8 cellular contexts compared by ENCODE assay signal in the genomic region with DNA sequence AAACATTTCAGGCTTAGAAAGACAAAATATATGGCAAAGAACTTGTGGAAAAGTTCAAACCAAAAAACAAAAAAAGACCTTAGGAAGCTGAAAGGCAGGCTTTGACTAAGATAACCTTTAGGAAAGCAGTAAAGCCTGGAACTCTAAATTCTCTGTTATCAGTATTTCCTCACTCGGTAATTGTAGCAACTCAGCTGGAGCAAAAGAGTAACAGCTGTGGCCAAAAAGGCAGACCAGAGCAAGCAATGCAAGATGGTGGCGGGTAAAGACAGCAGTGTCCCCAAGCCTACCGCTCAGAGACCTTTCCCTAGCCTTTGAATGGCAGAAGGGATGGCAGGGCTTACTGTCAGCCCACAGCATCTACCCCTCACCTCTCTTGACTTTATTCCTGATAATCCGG.
"Had no signal": no experiment of that assay in that cellular context is flagged by ENCODE, and none has a peak within 500 bp of the region (broad histone marks: within the 10 kb centered on the region; RNA-seq: fewer than 3 reads in every experiment).

No MANE protein-coding gene starts in this region.

- H3K27ac ChIP-seq: KMS-11 had no signal

- H3K4me2 ChIP-seq: KMS-11 had no signal

- DNase-seq: GOT3, H9, HCEC 1CT, IMR-90, KBM-7 had no signal

- FAIRE-seq: H54, HTR-8/SVneo had no signal

- H3K9ac ChIP-seq: KMS-11 had no signal

- H3K4me3 Mint-ChIP-seq: H9 had no signal
